16 cellular contexts compared by ENCODE assay signal in genomic region chr7:44223362-44224114, GRCh38. TPM values are rescaled to one million over a fixed set of nuclear protein-coding genes. Genes with fewer than 3 reads are reported as not detected.
DNase-seq lines count a peak whose midpoint lies in the region; ATAC-seq and TF ChIP-seq lines count a peak whose summit lies in the region.
"Had no signal": no experiment of that assay in that cellular context is flagged by ENCODE, and none has a peak within 500 bp of the region (broad histone marks: within the 10 kb centered on the region; RNA-seq: fewer than 3 reads in every experiment).

No MANE protein-coding gene starts in this region.

- H3K4me3 ChIP-seq in DND-41 (ENCODE audit: low read depth in 1 of 2, low read length in 2 of 2) (no peak overlapping the region), NT2/D1 (ENCODE audit: insufficient read length, low read depth) (no peak overlapping the region)

- H2AFZ ChIP-seq in DND-41 (ENCODE audit: low read depth, low read length) = no peak overlapping the region

- no peaks in the 10 kb centered on the region for H3K9me3 Mint-ChIP-seq in neural crest cell
- H3K9me3 Mint-ChIP-seq in CD14-positive monocyte = peaks cover 0 to 1% (median 0%) of the 10 kb centered on the region in 7 donors
- H3K9me3 Mint-ChIP-seq: nephron progenitor cell, T-cell had no signal

- no peaks in the 10 kb centered on the region for H3K9me3 ChIP-seq in DND-41 (ENCODE audit: insufficient read depth, low read length, severe bottlenecking)
- H3K9me3 ChIP-seq in NT2/D1 (ENCODE audit: insufficient read depth, low read length) = no peaks in the 10 kb centered on the region; the same call in 1 of the 2 replicates

- no peak overlapping the region for H3K27ac ChIP-seq in DND-41 (ENCODE audit: low read length)

- TF ChIP-seq CTCF in DND-41 (IDR thresholded peaks at IDR 0.05; ENCODE audit: borderline replicate concordance, extremely low read depth, low read length, poor library complexity, severe bottlenecking) (no peak), neural crest cell (conservative IDR thresholded peaks at IDR 0.05) (no peak), omental fat pad (IDR thresholded peaks at IDR 0.05) (no peak), CD14-positive monocyte (IDR thresholded peaks at IDR 0.05) (no peak)

- H3K27ac Mint-ChIP-seq in neural crest cell (ENCODE audit: unreplicated experiment) = peak overlapping the region; percentile 36
- no peak overlapping the region for H3K27ac Mint-ChIP-seq in CD14-positive monocyte
- H3K27ac Mint-ChIP-seq: nephron progenitor cell, T-cell had no signal

- H3K4me1 Mint-ChIP-seq in neural crest cell (peaks cover 9% of the 10 kb centered on the region), CD14-positive monocyte (no peaks in the 10 kb centered on the region)
- H3K4me1 Mint-ChIP-seq: T-cell had no signal

- H3K36me3 Mint-ChIP-seq in neural crest cell (ENCODE audit: low read depth) (no peaks in the 10 kb centered on the region), CD14-positive monocyte (no peaks in the 10 kb centered on the region)
- H3K36me3 Mint-ChIP-seq: T-cell had no signal

- intact Hi-C loops in CD14-positive monocyte (cut with micrococcal nuclease) = no loop called here

- H4K20me1 ChIP-seq in DND-41 (ENCODE audit: insufficient read depth, low read length) = no peaks in the 10 kb centered on the region

- no peaks in the 10 kb centered on the region for H3K36me3 ChIP-seq in DND-41 (ENCODE audit: insufficient read depth, low read length)
- H3K36me3 ChIP-seq in NT2/D1 (ENCODE audit: insufficient read depth, insufficient read length, low read length) = no peaks in the 10 kb centered on the region

- H3K27me3 ChIP-seq in DND-41 (ENCODE audit: insufficient read depth, low read length, poor library complexity) (no peaks in the 10 kb centered on the region), NT2/D1 (ENCODE audit: insufficient read depth, insufficient read length) (no peaks in the 10 kb centered on the region)

- DNase-seq in DND-41 (no peak), NCI-H2081 (lab: John Stamatoyannopoulos, UW) (peak; percentile 75 to 84), NT2/D1 (ENCODE audit: low read depth, low spot score) (peak; percentile 43), neural crest cell (ENCODE audit: low read depth, low spot score) (no peak), omental fat pad (ENCODE audit: low spot score) (no peak), CD14-positive monocyte (ENCODE audit: low spot score) (no peak)
- no peak for DNase-seq in effector CD8-positive, alpha-beta T cell (lab: John Stamatoyannopoulos, UW)
- DNase-seq: activated CD4-positive, CD25-positive, alpha-beta regulatory T cell treated with anti-CD3 and anti-CD28 coated beads, Interleukin-2, amount 50 U/mL, for 72 hours; C1 segment of cervical spinal cord; cortex of kidney; GF-D8; nephron progenitor cell; OCI-M1; stimulated activated naive CD4-positive, alpha-beta T cell treated with Interleukin-2 at 50 U/mL for 16 hours; T-cell had no signal

- H3K4me1 ChIP-seq in DND-41 (ENCODE audit: insufficient read depth, low read length) (no peaks in the 10 kb centered on the region), NT2/D1 (ENCODE audit: insufficient read depth, insufficient read length) (peaks cover 26% of the 10 kb centered on the region)

- H3K9ac ChIP-seq in DND-41 (ENCODE audit: low read depth, low read length) (no peak overlapping the region), NT2/D1 (ENCODE audit: insufficient read length, low read depth) (no peak overlapping the region)

- H3K4me3 Mint-ChIP-seq in neural crest cell (no peak overlapping the region), CD14-positive monocyte (no peak overlapping the region)
- H3K4me3 Mint-ChIP-seq: nephron progenitor cell, T-cell had no signal

- no peaks in the 10 kb centered on the region for H3K79me2 ChIP-seq in DND-41 (ENCODE audit: insufficient read depth, low read length)

- no peak overlapping the region for H3K4me2 ChIP-seq in DND-41 (ENCODE audit: insufficient read depth, low read length)

- H3K27me3 Mint-ChIP-seq in neural crest cell (ENCODE audit: low read depth) (peaks cover 6% of the 10 kb centered on the region), CD14-positive monocyte (ENCODE audit: low read depth in 3 of 3) (peaks cover 2 to 5% (median 4%) of the 10 kb centered on the region in 3 donors)

- ATAC-seq in DND-41 (ENCODE audit: insufficient read depth, low read depth) (peak; percentile 27; the same call in 1 of the 3 replicates), omental fat pad (ENCODE audit: low FRiP score) (no peak)
- ATAC-seq: T-cell had no signal

RNA-seq across cellular contexts. Expression of gene YKT6, which starts 22.8 kb away (rescaled TPM):
- total RNA-seq in neural crest cell (95.9 and 97.4 TPM in 2 replicates), omental fat pad (10 to 100 TPM; 48.3 to 75.8 (median 54.4) TPM)
- polyA plus RNA-seq in CD14-positive monocyte = 10 to 100 TPM; 26.4 to 35.2 TPM

RNA-seq across cellular contexts. Expression of gene GCK, which starts 34.3 kb away (rescaled TPM):
- total RNA-seq in neural crest cell (0.42 and 0.52 TPM in 2 replicates), omental fat pad (1 to 10 TPM in 2 of 4 donors, under 1 TPM in 2; 0.38 to 3.9 (median 1.1) TPM)
- not detected for polyA plus RNA-seq in CD14-positive monocyte
- total RNA-seq: esophagus mucosa had no signal

Comparison
In these comparisons a context has a peak if more than half of its experiments do, and no peak if none do; other contexts are left out.
1. DNase-seq: peak in NCI-H2081 (2 of 2) and NT2/D1 (single experiment); none in DND-41 (single experiment), neural crest cell (single experiment), omental fat pad (single experiment), effector CD8-positive, alpha-beta T cell (single experiment) and CD14-positive monocyte (single experiment).